7 cellular contexts compared by ENCODE assay signal in the genomic region with DNA sequence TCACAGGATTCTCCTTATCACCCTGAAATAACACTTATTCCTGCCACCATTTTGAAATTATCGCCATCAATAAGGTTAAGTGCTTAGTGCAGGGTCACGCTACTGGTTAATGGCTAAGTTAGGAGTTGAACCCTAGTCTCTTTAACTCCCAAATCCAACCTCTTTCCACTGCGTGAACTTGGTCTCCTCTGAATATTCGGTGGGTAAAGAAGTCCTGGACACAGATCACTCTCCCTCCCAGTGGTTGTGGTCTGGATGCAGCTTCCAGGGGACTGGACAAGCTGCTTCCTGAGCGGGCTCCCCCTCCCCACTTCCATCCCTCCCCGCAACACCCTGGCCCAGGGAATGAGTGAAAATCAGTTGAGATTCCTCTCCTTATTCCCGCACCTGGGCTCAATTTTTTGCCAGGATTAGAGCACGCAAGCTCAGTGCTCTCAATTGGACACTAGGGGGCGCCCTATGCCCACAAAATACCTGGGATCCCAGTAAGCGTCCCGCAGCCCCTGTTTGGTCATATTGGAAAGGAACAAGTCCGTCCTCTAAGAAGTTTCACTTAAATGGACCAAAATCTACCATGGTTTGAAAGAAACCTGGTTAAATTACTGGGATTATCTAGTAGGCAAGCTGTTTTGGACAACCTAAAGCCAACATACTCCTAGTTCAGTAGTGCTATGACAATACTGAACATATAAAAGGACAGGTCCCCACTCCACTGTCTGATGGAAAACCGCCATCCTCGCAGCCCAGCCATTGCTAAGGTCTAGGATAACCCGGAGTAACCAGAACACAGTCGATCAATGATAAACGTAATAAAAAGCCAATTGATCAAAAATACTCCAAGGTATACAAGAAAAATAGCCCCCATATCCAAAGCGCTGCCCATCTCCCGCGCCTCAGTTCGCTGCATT. TPM values are rescaled to one million over a fixed set of nuclear protein-coding genes. Genes with fewer than 3 reads are reported as not detected.
DNase-seq lines count a peak whose midpoint lies in the region; ATAC-seq and TF ChIP-seq lines count a peak whose summit lies in the region.

No MANE protein-coding gene starts in this region.

- TF ChIP-seq POLR2A in lower leg skin (IDR thresholded peaks at IDR 0.05), result no peak

- 52% methylated on average over 21 of the region's 21 CpGs for WGBS in lower leg skin, 2 donors

- DNase-seq in NCI-H446 (lab: John Stamatoyannopoulos, UW) (peak; percentile 51 to 66), dorsolateral prefrontal cortex (peak; percentile 66 to 87 (median 79)), lower leg skin (ENCODE audit: low spot score in 2 of 2) (peak; percentile 42 to 91)
- peak; percentile 42 to 70 for DNase-seq in activated CD4-positive, alpha-beta T cell treated with anti-CD3 and anti-CD28 coated beads, Interleukin-2, amount 50 U/mL, for 24 hours (ENCODE audit: low read depth in 1 of 2, low spot score in 1 of 2)
- DNase-seq in stimulated activated CD4-positive, alpha-beta T cell treated with anti-CD3 and anti-CD28 coated beads, TNF-alpha, amount 100 ng/mL, for 4 hours (ENCODE audit: low read depth in 3 of 3), result peak; percentile 19 to 65 (median 42)

- no peak overlapping the region for H3K27ac ChIP-seq in dorsolateral prefrontal cortex

- no peaks in the 10 kb centered on the region for H3K27me3 ChIP-seq in dorsolateral prefrontal cortex

- peak; percentile 37 for ATAC-seq in HG03025 (IDR thresholded peaks at IDR 0.05; ENCODE audit: low FRiP score, unreplicated experiment)

- intact Hi-C loops in dorsolateral prefrontal cortex (cut with DNase I) (loop anchor here (2.0 to 10.0 kb wide), 4 partner anchors 147 to 368 kb away; partner anchors contain the start of gene BBS5 (in 1 of the 2)), lower leg skin (cut with DNase I; ENCODE audit: low total_unique reads) (no loop called here)

- TF ChIP-seq CTCF in GM12872 (IDR thresholded peaks at IDR 0.05; ENCODE audit: insufficient read depth, low read depth, low read length) (peak; percentile 89), dorsolateral prefrontal cortex (IDR thresholded peaks at IDR 0.05 in 54 of 56, conservative IDR thresholded peaks at IDR 0.05 in 2 of 56; ENCODE audit: low read depth in 1 of 56, partially characterized antibody in 56 of 56) (peak; percentile 78 to 94 (median 87)), lower leg skin (IDR thresholded peaks at IDR 0.05) (no peak)

- H3K4me3 ChIP-seq in dorsolateral prefrontal cortex (peak overlapping the region in 21 of 59 donors; percentile 5 to 51 (median 30)), lower leg skin (ENCODE audit: low read depth, poor library complexity, severe bottlenecking) (no peak overlapping the region)

RNA-seq across cellular contexts. Expression of gene DHRS9, which starts 40.4 kb away (rescaled TPM):
- total RNA-seq in dorsolateral prefrontal cortex, result 1 to 10 TPM in 94 of 120 experiments, under 1 TPM in 24, not detected in 2; 0.37 to 5.2 (median 1.5) TPM
- total RNA-seq in lower leg skin, result 1 to 10 TPM in 3 of 4 donors, not detected in 1; 1.4 to 3.4 (median 1.9) TPM

Comparison
In these comparisons a context has a peak if more than half of its experiments do, and no peak if none do; other contexts are left out.
1. CTCF ChIP-seq: peak in GM12872 (single experiment) and dorsolateral prefrontal cortex (56 of 56); none in lower leg skin (0 of 3).
2. Peak in every context shown above with its lines, with median percentiles within 50 percentile points of each other: DNase-seq.